Comparison of ENCODE assay signal across 7 cellular contexts in the genomic region with DNA sequence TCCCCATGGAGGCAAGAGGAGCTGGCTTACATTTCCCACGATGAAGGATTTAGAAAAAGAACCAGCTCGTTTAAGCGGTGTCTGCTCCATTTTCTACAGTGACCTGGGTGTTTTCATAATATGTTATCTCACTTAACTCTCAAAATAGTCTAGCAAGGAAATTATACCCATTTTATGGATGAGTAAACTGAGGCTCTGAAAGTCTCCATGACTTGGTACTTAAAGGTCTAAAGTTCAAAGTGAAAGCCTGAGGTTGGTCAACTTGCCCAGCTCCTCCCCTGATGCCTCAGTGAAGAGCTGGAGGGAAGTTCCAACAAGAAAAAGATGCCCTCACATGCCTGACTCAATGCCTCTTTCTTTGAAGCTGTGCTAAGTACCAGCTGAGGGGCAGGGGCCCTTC.
"Had no signal": no experiment of that assay in that cellular context is flagged by ENCODE, and none has a peak within 500 bp of the region (broad histone marks: within the 10 kb centered on the region; RNA-seq: fewer than 3 reads in every experiment).

No MANE protein-coding gene starts in this region.

- H3K27ac ChIP-seq: HL-60, KMS-11 had no signal

- H3K27ac Mint-ChIP-seq: IgD-negative memory B cell had no signal

- H3K4me3 Mint-ChIP-seq: IgD-negative memory B cell had no signal

- H3K9ac ChIP-seq: KMS-11 had no signal

- H3K4me1 Mint-ChIP-seq: IgD-negative memory B cell had no signal

- DNase-seq: IMR-90, KBM-7, KG1 had no signal

- H3K36me3 Mint-ChIP-seq: IgD-negative memory B cell had no signal

- H3K4me2 ChIP-seq: KMS-11 had no signal

- FAIRE-seq: HTR-8/SVneo had no signal
